In the genomic region with DNA sequence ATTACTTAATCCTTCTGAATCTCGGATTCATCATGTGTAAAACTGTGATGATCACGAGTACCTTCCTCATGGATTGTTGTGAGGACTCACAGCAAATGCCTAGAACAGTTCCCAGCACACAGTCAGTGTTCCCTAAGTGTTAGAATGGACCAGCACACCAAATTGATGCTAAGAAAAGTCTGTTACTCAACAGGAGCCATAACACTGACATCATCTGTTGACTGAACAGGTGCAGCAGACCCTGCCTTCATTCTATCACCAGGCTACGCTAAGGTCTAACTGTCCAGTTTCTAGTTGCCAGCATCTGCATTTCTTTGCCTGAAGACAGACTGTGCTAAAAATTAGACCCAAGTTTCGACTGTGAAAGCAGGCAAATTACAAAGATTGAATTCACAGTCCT, we compare ENCODE assay signal across 24 cellular contexts. TPM values are rescaled to one million over a fixed set of nuclear protein-coding genes. Genes with fewer than 3 reads are reported as not detected.
DNase-seq lines count a peak whose midpoint lies in the region; ATAC-seq, FAIRE-seq and TF ChIP-seq lines count a peak whose summit lies in the region.
"Had no signal": no experiment of that assay in that cellular context is flagged by ENCODE, and none has a peak within 500 bp of the region (broad histone marks: within the 10 kb centered on the region; RNA-seq: fewer than 3 reads in every experiment).

No MANE protein-coding gene starts in this region.

- no peak for ATAC-seq in K562
- no peak for ATAC-seq in left colon
- ATAC-seq: CD8-positive, alpha-beta T cell; GM12878; GM23338; HCT116 had no signal

- no peaks in the 10 kb centered on the region for H3K27me3 Mint-ChIP-seq in activated naive CD4-positive, alpha-beta T cell treated with anti-CD3 and anti-CD28 coated beads, Interleukin-2, amount 10 ng/mL, durations not matched to agents 7 days and 5 days
- H3K27me3 Mint-ChIP-seq: B cell; CD4-positive, CD25-positive, alpha-beta regulatory T cell had no signal

- no peak for TF ChIP-seq EP300 in K562 (IDR thresholded peaks at IDR 0.05; ENCODE audit: low read length)

- POLR2A ChIA-PET in K562 (lab: Yijun Ruan, JAX): no interaction called here

- no peaks in the 10 kb centered on the region for H3K9me3 ChIP-seq in mammary epithelial cell (replicated peaks; ENCODE audit: insufficient read depth, low read length)
- no peaks in the 10 kb centered on the region for H3K9me3 ChIP-seq in breast epithelium
- no peaks in the 10 kb centered on the region for H3K9me3 ChIP-seq in K562 (replicated peaks; ENCODE audit: control insufficient read depth, insufficient read depth, low read depth, low read length)
- H3K9me3 ChIP-seq: BLaER1, Caco-2 had no signal

- BruUV-seq in mammary epithelial cell (replicated peaks; lab: Mats Ljungman, UMichigan): TSS peak; percentile 25
- BruUV-seq in K562 (replicated peaks; lab: Mats Ljungman, UMichigan): no TSS peak

- H4K20me1 ChIP-seq in mammary epithelial cell (ENCODE audit: insufficient read depth, low read length) (no peaks in the 10 kb centered on the region), K562 (replicated peaks; ENCODE audit: control insufficient read depth, insufficient read depth, low read length) (no peaks in the 10 kb centered on the region)

- H3K9me1 ChIP-seq in K562 (ENCODE audit: control insufficient read depth, insufficient read depth, low read length): no peaks in the 10 kb centered on the region

- 95% methylated on average over 4 of the region's 4 CpGs for WGBS in mammary epithelial cell (ENCODE audit: low coverage, missing lambda C conversion rate)
- 0% methylated on average over 4 of the region's 4 CpGs for WGBS in K562 (ENCODE audit: insufficient coverage, low coverage, missing lambda C conversion rate)

- H3K4me1 Mint-ChIP-seq in activated naive CD4-positive, alpha-beta T cell treated with anti-CD3 and anti-CD28 coated beads, Interleukin-2, amount 10 ng/mL, durations not matched to agents 7 days and 5 days: peaks cover 10% of the 10 kb centered on the region
- H3K4me1 Mint-ChIP-seq: B cell, GM23338, H9 had no signal

- no peak for TF ChIP-seq CTCF in mammary epithelial cell (conservative IDR thresholded peaks at IDR 0.05 in 1 of 2, IDR thresholded peaks at IDR 0.05 in 1 of 2; ENCODE audit: extremely low read depth in 1 of 2, insufficient read depth in 1 of 2, low read depth in 1 of 2, low read length in 2 of 2)
- no peak for TF ChIP-seq CTCF in breast epithelium (IDR thresholded peaks at IDR 0.05)
- TF ChIP-seq CTCF in K562 (IDR thresholded peaks at IDR 0.05 in 2 of 3, conservative IDR thresholded peaks at IDR 0.05 in 1 of 3; ENCODE audit: insufficient read depth in 2 of 3, low read depth in 1 of 3, low read length in 3 of 3): no peak

- CTCF ChIA-PET in mammary epithelial cell (lab: Charles Lee; ENCODE audit: low non-redundant PET): interaction anchor here (0.6 kb wide), 1 partner anchor 278 kb away, joined by 4 read pairs; no protein-coding TSS in a partner anchor
- CTCF ChIA-PET in K562 (lab: Yijun Ruan, JAX; ENCODE audit: low intra/inter-chr PET ratio): no interaction called here
- CTCF ChIA-PET in activated naive CD4-positive, alpha-beta T cell treated with anti-CD3 and anti-CD28 coated beads, Interleukin-2, amount 10 ng/mL, durations not matched to agents 7 days and 5 days (lab: Charles Lee): interaction anchor here (0.6 kb wide), 1 partner anchor 197 kb away, joined by 3 read pairs; no protein-coding TSS in a partner anchor

- dilution Hi-C loops in mammary epithelial cell (cut with HindIII; ENCODE audit: low sequenced_read_pairs): no loop called here

- H3K9ac ChIP-seq in mammary epithelial cell (ENCODE audit: insufficient read depth, low read length) (no peak overlapping the region), K562 (ENCODE audit: insufficient read depth in 1 of 2, low read depth in 2 of 2, low read length in 2 of 2) (no peak overlapping the region)
- H3K9ac ChIP-seq: BLaER1 had no signal

- H3K36me3 ChIP-seq in mammary epithelial cell (ENCODE audit: insufficient read depth, low read length) (no peaks in the 10 kb centered on the region), breast epithelium (no peaks in the 10 kb centered on the region), K562 (ENCODE audit: control insufficient read depth, insufficient read depth, low read length) (no peaks in the 10 kb centered on the region)

- peak; percentile 55 for FAIRE-seq in K562 (lab: Jason Lieb, UNC)
- FAIRE-seq: A204.1, GM12878 had no signal

- no peak overlapping the region for H3K4me3 Mint-ChIP-seq in activated naive CD4-positive, alpha-beta T cell treated with anti-CD3 and anti-CD28 coated beads, Interleukin-2, amount 10 ng/mL, durations not matched to agents 7 days and 5 days
- H3K4me3 Mint-ChIP-seq: B cell; CD4-positive, CD25-positive, alpha-beta regulatory T cell; CD8-positive, alpha-beta T cell; GM23338; H9; HFFc6 had no signal

- H3K4me1 ChIP-seq in mammary epithelial cell (ENCODE audit: insufficient read depth, low read length): peaks cover 60% of the 10 kb centered on the region
- H3K4me1 ChIP-seq in breast epithelium: no peaks in the 10 kb centered on the region
- no peaks in the 10 kb centered on the region for H3K4me1 ChIP-seq in K562 (replicated peaks in 1 of 2; ENCODE audit: control insufficient read depth in 2 of 2, insufficient read depth in 2 of 2, low read length in 2 of 2)
- H3K4me1 ChIP-seq: Caco-2 had no signal

- peaks cover 9% of the 10 kb centered on the region for H3K36me3 Mint-ChIP-seq in activated naive CD4-positive, alpha-beta T cell treated with anti-CD3 and anti-CD28 coated beads, Interleukin-2, amount 10 ng/mL, durations not matched to agents 7 days and 5 days

- TF ChIP-seq POLR2A in breast epithelium (IDR thresholded peaks at IDR 0.05) (no peak), K562 (conservative IDR thresholded peaks at IDR 0.05) (no peak)

- intact Hi-C loops in mammary epithelial cell (cut with micrococcal nuclease): loop anchor here (1.0 to 2.0 kb wide), 2 partner anchors 18 to 36 kb away; partner anchors contain the start of gene DTNB
- intact Hi-C loops in breast epithelium (cut with DNase I; ENCODE audit: low total_unique reads): loop anchor here (1.0 kb wide), 1 partner anchor 16 kb away; no protein-coding TSS in a partner anchor
- intact Hi-C loops in K562 (cut with micrococcal nuclease): no loop called here
- intact Hi-C loops in left colon (cut with DNase I, micrococcal nuclease): no loop called here

- no peaks in the 10 kb centered on the region for H3K9me3 Mint-ChIP-seq in activated naive CD4-positive, alpha-beta T cell treated with anti-CD3 and anti-CD28 coated beads, Interleukin-2, amount 10 ng/mL, durations not matched to agents 7 days and 5 days
- H3K9me3 Mint-ChIP-seq: CD4-positive, CD25-positive, alpha-beta regulatory T cell; CD8-positive, alpha-beta T cell; GM23338; H9; HFFc6 had no signal

- in situ Hi-C loops in mammary epithelial cell (cut with MboI; ENCODE audit: low sequenced_read_pairs in 2 of 2): no loop called here
- in situ Hi-C loops in K562 (cut with MboI): no loop called here

- H2AFZ ChIP-seq in mammary epithelial cell (ENCODE audit: low read depth, low read length): no peak overlapping the region
- H2AFZ ChIP-seq in K562 (ENCODE audit: low read depth, low read length): no peak overlapping the region
- H2AFZ ChIP-seq: GM23338 had no signal

- no peak overlapping the region for H3K4me3 ChIP-seq in mammary epithelial cell (replicated peaks in 1 of 3; ENCODE audit: insufficient read depth in 1 of 3, low read depth in 2 of 3, low read length in 3 of 3)
- no peak overlapping the region for H3K4me3 ChIP-seq in breast epithelium
- no peak overlapping the region for H3K4me3 ChIP-seq in K562
- H3K4me3 ChIP-seq: BLaER1, GM12878, GM23338 had no signal

- peak overlapping the region; percentile 40 for H3K4me2 ChIP-seq in mammary epithelial cell (ENCODE audit: insufficient read depth, low read depth, low read length)
- no peak overlapping the region for H3K4me2 ChIP-seq in K562 (ENCODE audit: insufficient read depth, low read length)
- H3K4me2 ChIP-seq: BLaER1, GM23338 had no signal

- H3K27me3 ChIP-seq in mammary epithelial cell (ENCODE audit: insufficient read depth, low read length): no peaks in the 10 kb centered on the region
- H3K27me3 ChIP-seq in breast epithelium: no peaks in the 10 kb centered on the region
- H3K27me3 ChIP-seq in K562 (ENCODE audit: control insufficient read depth in 2 of 2, insufficient read depth in 2 of 2, low read length in 2 of 2): peaks cover 12 to 22% of the 10 kb centered on the region in 2 experiments; a peak in 4 of 5 replicates
- H3K27me3 ChIP-seq: BLaER1 had no signal

- H3K27ac ChIP-seq in mammary epithelial cell (ENCODE audit: insufficient read depth, low read depth, low read length) (peak overlapping the region; percentile 50), breast epithelium (no peak overlapping the region), K562 (ENCODE audit: extremely low read depth, low read depth, low read length) (no peak overlapping the region)
- H3K27ac ChIP-seq: 22Rv1, BLaER1, C4-2B had no signal

- DNase-seq in mammary epithelial cell (no peak), breast epithelium (ENCODE audit: low spot score in 2 of 2) (no peak), K562 (ENCODE audit: extremely low read depth in 1 of 4, low spot score in 3 of 4) (no peak), myocyte (ENCODE audit: low read depth) (peak; percentile 62), NCI-H1092 treated with DMSO at 0.1 percent for 48 hours (lab: John Stamatoyannopoulos, UW) (no peak), left colon (no peak)
- no peak for DNase-seq in activated naive CD4-positive, alpha-beta T cell treated with anti-CD3 and anti-CD28 coated beads, Interleukin-2, amount 10 ng/mL, durations not matched to agents 7 days and 5 days
- DNase-seq: Caco-2; CD4-positive, CD25-positive, alpha-beta regulatory T cell; CD8-positive, alpha-beta T cell; DMS153; DMS79; EL; GDM1; H9; HFFc6 had no signal

- TF ChIP-seq RAD21 in K562 (CRISPR knock-in tag; conservative IDR thresholded peaks at IDR 0.05 in 1 of 2, IDR thresholded peaks at IDR 0.05 in 1 of 2): no peak

- H3K79me2 ChIP-seq in mammary epithelial cell (ENCODE audit: insufficient read depth, low read length) (peaks cover 67% of the 10 kb centered on the region), K562 (ENCODE audit: control insufficient read depth, insufficient read depth, low read length) (no peaks in the 10 kb centered on the region)

- H3K27ac Mint-ChIP-seq in activated naive CD4-positive, alpha-beta T cell treated with anti-CD3 and anti-CD28 coated beads, Interleukin-2, amount 10 ng/mL, durations not matched to agents 7 days and 5 days: no peak overlapping the region
- H3K27ac Mint-ChIP-seq: B cell; CD8-positive, alpha-beta T cell; GM23338; HFFc6 had no signal

RNA-seq across cellular contexts. Expression of gene DTNB, which starts 18.6 kb away (rescaled TPM):
- total RNA-seq in mammary epithelial cell: 10 to 100 TPM; 38.8 to 42.9 TPM
- 25.9 TPM for polyA plus RNA-seq in mammary epithelial cell
- polyA minus RNA-seq in mammary epithelial cell: 65.9 TPM
- 10 to 100 TPM in 2 of 3 donors, 1 to 10 TPM in 1; 7.8 to 63.4 (median 44.9) TPM for total RNA-seq in breast epithelium
- 2.9 and 4.1 TPM in 2 replicates for total RNA-seq in K562 (2011; cell fraction: chromatin; rRNA removed; ENCODE audit: low replicate concordance)
- 1.3 and 1.6 TPM in 2 replicates for total RNA-seq in K562 (2011; cell fraction: nucleolus; rRNA removed)
- 2.0 and 2.5 TPM in 2 replicates for total RNA-seq in K562 (2011; cell fraction: nucleoplasm; rRNA removed)
- total RNA-seq in K562 (2014; rRNA removed): 0.12 and 0.77 TPM in 2 replicates
- 0.33 and 0.70 TPM in 2 replicates for total RNA-seq in K562 (2014; rRNA removed; fragmentation: Illumina TruSeq; extraction: Trizol)
- total RNA-seq in K562 (2015; rRNA removed; fragmentation: Illumina TruSeq; extraction: Trizol): 0.49 TPM in 1 of 2 replicates, not detected in the other
- 0.81 and 0.82 TPM in 2 replicates for total RNA-seq in K562 (2021)
- 1.1 and 2.0 TPM in 2 replicates for polyA plus RNA-seq in K562 (2011; rRNA removed)
- polyA plus RNA-seq in K562 (2011; cell fraction: cytosol; rRNA removed): 0.81 and 0.95 TPM in 2 replicates
- 0.87 and 1.4 TPM in 2 replicates for polyA plus RNA-seq in K562 (2011; cell fraction: nucleus; rRNA removed)
- polyA plus RNA-seq in K562 (2012): 0.39 and 0.53 TPM in 2 replicates
- 0.65 and 0.75 TPM in 2 replicates for polyA plus RNA-seq in K562 (2014; fragmentation: Illumina TruSeq; extraction: Trizol)
- under 1 TPM in 1 of 2 experiments, not detected in 1; 0.18 TPM for polyA plus RNA-seq in K562 (2014; fragmentation: Nextera tagmentation; extraction: Ambion mirVana)
- polyA plus RNA-seq in K562 (2014; rRNA removed): 0.08 and 0.81 TPM in 2 replicates
- 0.69 and 0.81 TPM in 2 replicates for polyA minus RNA-seq in K562 (2011; rRNA and poly(A)+ RNA removed)
- not detected in 2 replicates for polyA minus RNA-seq in K562 (2011; cell fraction: cytosol; rRNA and poly(A)+ RNA removed)
- polyA minus RNA-seq in K562 (2011; cell fraction: nucleus; rRNA and poly(A)+ RNA removed): 0.44 and 0.67 TPM in 2 replicates
- 1.7 and 2.9 TPM in 2 replicates for total RNA-seq in myocyte
- 4.2 TPM for polyA plus RNA-seq in myocyte (2012)
- 1 to 10 TPM; 5.0 to 6.9 TPM for total RNA-seq in left colon

Comparison
In these comparisons a context has a peak if more than half of its experiments do, and no peak if none do; other contexts are left out.
1. intact Hi-C loops: an anchor here in mammary epithelial cell (1.0 to 2.0 kb wide) and breast epithelium (1.0 kb wide); none called in K562 and left colon.